ENCODE assay signal across 2 cellular contexts in the genomic region with DNA sequence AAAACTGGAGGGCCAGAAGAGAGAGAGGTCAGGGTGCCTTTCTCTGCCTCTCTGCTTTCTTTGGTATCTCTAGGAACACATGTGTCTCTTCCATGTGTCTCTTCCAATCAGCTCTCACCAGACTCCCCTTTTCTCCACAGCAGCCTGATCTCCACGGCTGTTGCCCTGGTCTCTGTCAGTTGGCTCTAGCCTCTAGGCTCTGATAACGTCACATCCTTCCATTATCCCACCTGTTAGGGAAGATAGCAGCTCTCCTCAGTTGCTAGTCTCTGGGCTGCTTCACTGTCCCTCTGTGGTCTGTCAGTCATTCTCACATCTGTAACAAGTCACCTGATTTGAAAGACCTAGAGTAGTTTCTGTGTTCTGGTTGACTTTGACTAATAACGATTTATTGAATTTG.
TF ChIP-seq lines count a peak whose summit lies in the region.

No MANE protein-coding gene starts in this region.

TF ChIP-seq in A549, 52 proteins besides CTCF, POLR2A, EP300 and RAD21 (continued from another document):
- TF ChIP-seq, protein P1, sequence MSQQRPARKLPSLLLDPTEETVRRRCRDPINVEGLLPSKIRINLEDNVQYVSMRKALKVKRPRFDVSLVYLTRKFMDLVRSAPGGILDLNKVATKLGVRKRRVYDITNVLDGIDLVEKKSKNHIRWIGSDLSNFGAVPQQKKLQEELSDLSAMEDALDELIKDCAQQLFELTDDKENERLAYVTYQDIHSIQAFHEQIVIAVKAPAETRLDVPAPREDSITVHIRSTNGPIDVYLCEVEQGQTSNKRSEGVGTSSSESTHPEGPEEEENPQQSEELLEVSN (IDR thresholded peaks at IDR 0.05; ENCODE audit: borderline replicate concordance, low read depth), result no peak
- TF ChIP-seq TP53 (CRISPR knock-in tag; IDR thresholded peaks at IDR 0.05) (no peak), ZNF302 (CRISPR knock-in tag; IDR thresholded peaks at IDR 0.05) (no peak), NFE2L2 (conservative IDR thresholded peaks at IDR 0.05; ENCODE audit: low read length) (no peak), MAZ (IDR thresholded peaks at IDR 0.05; ENCODE audit: borderline replicate concordance, low read depth, low read length) (no peak), EHF (CRISPR knock-in tag; IDR thresholded peaks at IDR 0.05) (no peak), HOXB13 (CRISPR knock-in tag; IDR thresholded peaks at IDR 0.05; ENCODE audit: low read depth) (no peak), EHMT2 (IDR thresholded peaks at IDR 0.05; ENCODE audit: low read depth) (no peak)
TF ChIP-seq in A549: peak in this region for 0.

TF ChIP-seq in H1, 55 proteins besides CTCF, POLR2A, EP300 and RAD21 (continued from another document):
- TF ChIP-seq, protein P2, sequence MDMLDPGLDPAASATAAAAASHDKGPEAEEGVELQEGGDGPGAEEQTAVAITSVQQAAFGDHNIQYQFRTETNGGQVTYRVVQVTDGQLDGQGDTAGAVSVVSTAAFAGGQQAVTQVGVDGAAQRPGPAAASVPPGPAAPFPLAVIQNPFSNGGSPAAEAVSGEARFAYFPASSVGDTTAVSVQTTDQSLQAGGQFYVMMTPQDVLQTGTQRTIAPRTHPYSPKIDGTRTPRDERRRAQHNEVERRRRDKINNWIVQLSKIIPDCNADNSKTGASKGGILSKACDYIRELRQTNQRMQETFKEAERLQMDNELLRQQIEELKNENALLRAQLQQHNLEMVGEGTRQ (IDR thresholded peaks at IDR 0.05; ENCODE audit: low read length), result no peak
- no peak for TF ChIP-seq CBX8 (IDR thresholded peaks at IDR 0.05; ENCODE audit: borderline replicate concordance, low read depth, low read length)
